Comparison of ENCODE assay signal across 21 cellular contexts in genomic region chr22:42791721-42792452, GRCh38.
DNase-seq lines count a peak whose midpoint lies in the region; ATAC-seq and TF ChIP-seq lines count a peak whose summit lies in the region.
"Had no signal": no experiment of that assay in that cellular context is flagged by ENCODE, and none has a peak within 500 bp of the region (broad histone marks: within the 10 kb centered on the region; RNA-seq: fewer than 3 reads in every experiment).

No MANE protein-coding gene starts in this region.

- DNase-seq in D341Med (ENCODE audit: low spot score) (peak; percentile 41), left colon (no peak), tibial artery (no peak), medulla oblongata (ENCODE audit: extremely low spot score) (no peak), foreskin melanocyte (no peak)
- DNase-seq: activated CD8-positive, alpha-beta memory T cell treated with anti-CD3 and anti-CD28 coated beads, Interleukin-2, amount 50 U/mL, for 48 hours; activated naive CD4-positive, alpha-beta T cell; Calu3; effector CD8-positive, alpha-beta T cell; GF-D8; KBM-7; mesendoderm; NCI-H1092 treated with DMSO at 0.1 percent for 48 hours; NCI-H2227 treated with DMSO at 0.1 percent for 48 hours; spleen; stimulated activated naive CD4-positive, alpha-beta T cell; T-helper 2 cell had no signal

- H3K4me3 ChIP-seq in duodenal mucosa (ENCODE audit: low read depth in 1 of 2, low read length in 2 of 2) (no peak overlapping the region), skeletal muscle satellite cell (ENCODE audit: low read length) (no peak overlapping the region), tibial artery (no peak overlapping the region)
- H3K4me3 ChIP-seq: spleen had no signal

- no peak for TF ChIP-seq CTCF in tibial artery (IDR thresholded peaks at IDR 0.05)

- H3K4me2 ChIP-seq in skeletal muscle satellite cell (ENCODE audit: low read length): peak overlapping the region; percentile 39

- intact Hi-C loops in left colon (cut with DNase I, micrococcal nuclease): no loop called here
- intact Hi-C loops in tibial artery (cut with DNase I; ENCODE audit: low total_unique reads): no loop called here

- H3K9ac ChIP-seq in duodenal mucosa (ENCODE audit: low read depth in 1 of 2, low read length in 2 of 2) (no peak overlapping the region), skeletal muscle satellite cell (ENCODE audit: low read depth, low read length) (no peak overlapping the region)

- peaks cover 0 to 13% of the 10 kb centered on the region in 2 donors for H3K36me3 ChIP-seq in duodenal mucosa (ENCODE audit: control insufficient read depth in 1 of 2, insufficient read depth in 2 of 2, low read length in 2 of 2)
- peaks cover 16% of the 10 kb centered on the region for H3K36me3 ChIP-seq in skeletal muscle satellite cell (ENCODE audit: insufficient read depth, low read length)
- peaks cover 7 to 28% (median 15%) of the 10 kb centered on the region in 3 donors for H3K36me3 ChIP-seq in tibial artery

- H3K27me3 ChIP-seq in duodenal mucosa (ENCODE audit: control insufficient read depth in 1 of 2, insufficient read depth in 2 of 2, low read length in 2 of 2) (no peaks in the 10 kb centered on the region), skeletal muscle satellite cell (ENCODE audit: control insufficient read depth, insufficient read depth, low read length) (no peaks in the 10 kb centered on the region), tibial artery (no peaks in the 10 kb centered on the region)
- H3K27me3 ChIP-seq: spleen had no signal

- H3K27ac ChIP-seq in duodenal mucosa (ENCODE audit: low read depth, low read length): peak overlapping the region; percentile 32
- no peak overlapping the region for H3K27ac ChIP-seq in tibial artery

- ATAC-seq in left colon: peak; percentile 6
- ATAC-seq in HG02588 (IDR thresholded peaks at IDR 0.05; ENCODE audit: unreplicated experiment): no peak
- ATAC-seq: activated CD4-positive, CD25-positive, alpha-beta regulatory T cell treated with anti-CD3 and anti-CD28 coated beads, Interleukin-2, amount 50 U/mL, for 24 hours had no signal

- H3K9me3 ChIP-seq in duodenal mucosa (ENCODE audit: control insufficient read depth in 1 of 2, low read length in 2 of 2) (no peaks in the 10 kb centered on the region), skeletal muscle satellite cell (replicated peaks; ENCODE audit: low read length) (no peaks in the 10 kb centered on the region), tibial artery (no peaks in the 10 kb centered on the region)
- H3K9me3 ChIP-seq: spleen had no signal

- H3K4me1 ChIP-seq in duodenal mucosa (ENCODE audit: control insufficient read depth in 1 of 2, insufficient read depth in 2 of 2, low read length in 2 of 2): no peaks in the 10 kb centered on the region
- H3K4me1 ChIP-seq in skeletal muscle satellite cell (ENCODE audit: control insufficient read depth, insufficient read depth, low read length): peaks cover 20% of the 10 kb centered on the region
- H3K4me1 ChIP-seq in tibial artery: peaks cover 0 to 11% (median 7%) of the 10 kb centered on the region in 4 donors
